In the genomic region with DNA sequence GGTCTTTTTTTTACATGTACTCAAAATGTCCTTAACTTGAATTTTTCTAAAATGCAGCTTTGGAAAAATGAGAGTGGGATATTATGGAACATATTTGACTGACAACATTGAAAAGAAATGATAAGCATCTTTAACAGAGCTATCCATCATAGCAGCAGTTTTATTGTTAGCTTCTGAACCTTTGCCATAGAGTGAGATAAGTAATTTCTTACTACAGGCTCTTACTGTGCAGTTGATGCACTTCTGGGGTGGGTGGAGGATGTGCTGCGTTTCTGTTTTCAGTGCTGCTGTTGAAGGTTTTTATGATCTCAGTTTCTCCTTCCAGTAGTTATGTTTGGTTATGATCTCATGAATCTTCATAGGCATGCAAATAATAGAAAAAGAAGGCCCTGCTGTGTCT, we compare ENCODE assay signal across 13 cellular contexts.
DNase-seq lines count a peak whose midpoint lies in the region; ATAC-seq, FAIRE-seq and TF ChIP-seq lines count a peak whose summit lies in the region.
"Had no signal": no experiment of that assay in that cellular context is flagged by ENCODE, and none has a peak within 500 bp of the region (broad histone marks: within the 10 kb centered on the region; RNA-seq: fewer than 3 reads in every experiment).

No MANE protein-coding gene starts in this region.

- peaks cover 0 to 2% of the 10 kb centered on the region in 2 experiments; a peak in 3 of 5 replicates for H3K4me1 ChIP-seq in K562 (replicated peaks in 1 of 2; ENCODE audit: control insufficient read depth in 2 of 2, insufficient read depth in 2 of 2, low read length in 2 of 2)
- H3K4me1 ChIP-seq: testis had no signal

- TF ChIP-seq POLR2A in K562 (conservative IDR thresholded peaks at IDR 0.05): no peak
- TF ChIP-seq POLR2A in H54 (IDR thresholded peaks at IDR 0.05; ENCODE audit: low read depth, low read length): no peak

- no peaks in the 10 kb centered on the region; the same call in 2 of the 3 replicates for H3K36me3 ChIP-seq in K562 (ENCODE audit: control insufficient read depth, insufficient read depth, low read length)

- no peak for DNase-seq in activated T-cell treated with anti-CD3 and anti-CD28 coated beads, Interleukin-2, amount 50 U/mL, for 24 hours
- DNase-seq in activated T-cell treated with anti-CD3 and anti-CD28 coated beads for 4 hours (no peak), K562 (ENCODE audit: extremely low read depth in 1 of 4, low spot score in 3 of 4) (no peak), OCI-M1 (lab: John Stamatoyannopoulos, UW) (no peak), H54 (ENCODE audit: insufficient read length, low spot score) (no peak)
- peak; percentile 31 for DNase-seq in stimulated activated naive CD8-positive, alpha-beta T cell treated with anti-CD3 and anti-CD28 coated beads, Interleukin-15, Interleukin-2, amounts not matched to agents 100 U/mL and 50 U/mL, for 24 hours
- DNase-seq: DND-41, foreskin fibroblast, NCI-H2081 treated with DMSO at 0.1 percent for 48 hours, testis had no signal

- H3K27ac ChIP-seq in K562 (ENCODE audit: extremely low read depth, low read depth, low read length): no peak overlapping the region
- H3K27ac ChIP-seq: testis had no signal

- no peak overlapping the region for H2AFZ ChIP-seq in K562 (ENCODE audit: low read depth, low read length)

- no peak for TF ChIP-seq EP300 in K562 (IDR thresholded peaks at IDR 0.05; ENCODE audit: low read length)

- H3K9me3 ChIP-seq in K562 (replicated peaks; ENCODE audit: control insufficient read depth, insufficient read depth, low read depth, low read length): no peaks in the 10 kb centered on the region
- H3K9me3 ChIP-seq: testis had no signal

- CTCF ChIA-PET in K562 (lab: Yijun Ruan, JAX; ENCODE audit: low intra/inter-chr PET ratio): no interaction called here

- peak overlapping the region; percentile 95 for H3K27ac Mint-ChIP-seq in activated T-cell treated with anti-CD3 and anti-CD28 coated beads, Interleukin-2, amount 50 U/mL, for 24 hours
- H3K27ac Mint-ChIP-seq: dendritic cell treated with granulocyte-macrophage colony-stimulating factor and Interleukin-4, amounts not matched to agents 40 ng/mL and 50 ng/mL, for 4 days had no signal

- no peak for TF ChIP-seq CTCF in K562 (IDR thresholded peaks at IDR 0.05 in 2 of 3, conservative IDR thresholded peaks at IDR 0.05 in 1 of 3; ENCODE audit: insufficient read depth in 2 of 3, low read depth in 1 of 3, low read length in 3 of 3)

- H4K20me1 ChIP-seq in K562 (replicated peaks; ENCODE audit: control insufficient read depth, insufficient read depth, low read length): no peaks in the 10 kb centered on the region

- in situ Hi-C loops in K562 (cut with MboI): no loop called here

- POLR2A ChIA-PET in K562 (lab: Yijun Ruan, JAX): interaction anchor here (1.2 kb wide), 1 partner anchor 25 kb away, joined by 6 read pairs; no protein-coding TSS in a partner anchor

- H3K4me2 ChIP-seq in K562 (ENCODE audit: insufficient read depth, low read length): no peak overlapping the region

- ATAC-seq in HG03565 (IDR thresholded peaks at IDR 0.05; ENCODE audit: unreplicated experiment): peak; percentile 69
- ATAC-seq in K562: peak; percentile 60
- ATAC-seq in stimulated activated naive CD8-positive, alpha-beta T cell treated with anti-CD3 and anti-CD28 coated beads, Interleukin-15, Interleukin-2, amounts not matched to agents 100 U/mL and 50 U/mL, for 24 hours: peak; percentile 64
- ATAC-seq in HG03342 (IDR thresholded peaks at IDR 0.05; ENCODE audit: unreplicated experiment): no peak

- H3K9me1 ChIP-seq in K562 (ENCODE audit: control insufficient read depth, insufficient read depth, low read length): no peaks in the 10 kb centered on the region

- BruUV-seq in K562 (replicated peaks; lab: Mats Ljungman, UMichigan): no TSS peak

- peaks cover 10% of the 10 kb centered on the region for H3K36me3 Mint-ChIP-seq in activated T-cell treated with anti-CD3 and anti-CD28 coated beads, Interleukin-2, amount 50 U/mL, for 24 hours (ENCODE audit: low read depth)

- peak; percentile 62 for FAIRE-seq in K562 (lab: Jason Lieb, UNC)
- FAIRE-seq in H54 (lab: Jason Lieb, UNC): no peak

- 0 out of 3 replicates have a peak, but pooled peaks cover 3% of the 10 kb centered on the region for H3K79me2 ChIP-seq in K562 (ENCODE audit: control insufficient read depth, insufficient read depth, low read length)

- H3K9me3 Mint-ChIP-seq in activated T-cell treated with anti-CD3 and anti-CD28 coated beads, Interleukin-2, amount 50 U/mL, for 24 hours: no peaks in the 10 kb centered on the region

- TF ChIP-seq RAD21 in K562 (CRISPR knock-in tag; conservative IDR thresholded peaks at IDR 0.05 in 1 of 2, IDR thresholded peaks at IDR 0.05 in 1 of 2): no peak

- intact Hi-C loops in K562 (cut with micrococcal nuclease): no loop called here

- H3K27me3 Mint-ChIP-seq in activated T-cell treated with anti-CD3 and anti-CD28 coated beads, Interleukin-2, amount 50 U/mL, for 24 hours: no peaks in the 10 kb centered on the region
- H3K27me3 Mint-ChIP-seq: dendritic cell treated with granulocyte-macrophage colony-stimulating factor and Interleukin-4, amounts not matched to agents 40 ng/mL and 50 ng/mL, for 4 days had no signal

- no peak overlapping the region for H3K9ac ChIP-seq in K562 (ENCODE audit: insufficient read depth in 1 of 2, low read depth in 2 of 2, low read length in 2 of 2)

- no peak overlapping the region for H3K4me3 ChIP-seq in K562
- H3K4me3 ChIP-seq: testis had no signal

- H3K4me1 Mint-ChIP-seq in activated T-cell treated with anti-CD3 and anti-CD28 coated beads, Interleukin-2, amount 50 U/mL, for 24 hours (ENCODE audit: low read depth): peaks cover 54% of the 10 kb centered on the region

- H3K27me3 ChIP-seq in K562 (ENCODE audit: control insufficient read depth in 2 of 2, insufficient read depth in 2 of 2, low read length in 2 of 2): no peaks in the 10 kb centered on the region
- H3K27me3 ChIP-seq: testis had no signal

- H3K4me3 Mint-ChIP-seq in activated T-cell treated with anti-CD3 and anti-CD28 coated beads, Interleukin-2, amount 50 U/mL, for 24 hours: peak overlapping the region; percentile 32
- H3K4me3 Mint-ChIP-seq: dendritic cell treated with granulocyte-macrophage colony-stimulating factor and Interleukin-4, amounts not matched to agents 40 ng/mL and 50 ng/mL, for 4 days had no signal

- WGBS in K562 (ENCODE audit: insufficient coverage, low coverage, missing lambda C conversion rate): 11% methylated on average over 1 of the region's 1 CpG

TF ChIP-seq in K562, 482 proteins besides CTCF, POLR2A, EP300 and RAD21 (continues in another document):
- TF ChIP-seq SOX6 (IDR thresholded peaks at IDR 0.05) (peak; percentile 33; the same call in 1 of the 2 replicates), ZNF445 (CRISPR knock-in tag; IDR thresholded peaks at IDR 0.05; ENCODE audit: low read depth) (no peak), BRF2 (IDR thresholded peaks at IDR 0.05; ENCODE audit: borderline replicate concordance, insufficient read depth, insufficient read length) (no peak), CREBBP (IDR thresholded peaks at IDR 0.05; ENCODE audit: low read depth, low read length) (no peak), MEIS2 (IDR thresholded peaks at IDR 0.05; ENCODE audit: partially characterized antibody) (peak; percentile 81), PBX2 (CRISPR knock-in tag; IDR thresholded peaks at IDR 0.05; ENCODE audit: low read depth) (no peak), PBX2 (tag; conservative IDR thresholded peaks at IDR 0.05; ENCODE audit: low read depth) (peak; percentile 87), ZNF551 (CRISPR knock-in tag; IDR thresholded peaks at IDR 0.05) (no peak)
- TF ChIP-seq, protein P1, sequence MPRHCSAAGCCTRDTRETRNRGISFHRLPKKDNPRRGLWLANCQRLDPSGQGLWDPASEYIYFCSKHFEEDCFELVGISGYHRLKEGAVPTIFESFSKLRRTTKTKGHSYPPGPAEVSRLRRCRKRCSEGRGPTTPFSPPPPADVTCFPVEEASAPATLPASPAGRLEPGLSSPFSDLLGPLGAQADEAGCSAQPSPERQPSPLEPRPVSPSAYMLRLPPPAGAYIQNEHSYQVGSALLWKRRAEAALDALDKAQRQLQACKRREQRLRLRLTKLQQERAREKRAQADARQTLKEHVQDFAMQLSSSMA (CRISPR knock-in tag; IDR thresholded peaks at IDR 0.05): no peak
- TF ChIP-seq, protein P2, sequence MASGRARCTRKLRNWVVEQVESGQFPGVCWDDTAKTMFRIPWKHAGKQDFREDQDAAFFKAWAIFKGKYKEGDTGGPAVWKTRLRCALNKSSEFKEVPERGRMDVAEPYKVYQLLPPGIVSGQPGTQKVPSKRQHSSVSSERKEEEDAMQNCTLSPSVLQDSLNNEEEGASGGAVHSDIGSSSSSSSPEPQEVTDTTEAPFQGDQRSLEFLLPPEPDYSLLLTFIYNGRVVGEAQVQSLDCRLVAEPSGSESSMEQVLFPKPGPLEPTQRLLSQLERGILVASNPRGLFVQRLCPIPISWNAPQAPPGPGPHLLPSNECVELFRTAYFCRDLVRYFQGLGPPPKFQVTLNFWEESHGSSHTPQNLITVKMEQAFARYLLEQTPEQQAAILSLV (tag; IDR thresholded peaks at IDR 0.05): no peak
